Comparison of ENCODE assay signal across 18 cellular contexts in the genomic region with DNA sequence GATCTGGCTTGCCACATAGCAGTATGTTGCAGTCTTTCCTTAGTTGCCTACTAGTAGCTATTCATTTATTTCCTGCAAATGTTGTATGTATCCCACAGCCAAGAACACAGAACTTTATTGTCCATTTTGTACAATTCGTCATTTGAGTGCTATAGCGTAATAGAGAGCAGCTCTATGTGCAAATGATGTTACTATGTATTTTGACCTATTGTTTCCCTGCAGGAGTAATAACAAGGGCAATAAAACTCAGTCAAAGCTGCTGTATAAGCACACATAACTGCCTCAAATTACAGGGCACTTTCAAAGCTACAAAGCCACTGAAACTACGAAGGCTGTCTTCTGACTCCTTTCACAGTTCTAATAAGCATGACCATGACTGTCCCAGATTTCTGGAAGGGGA. TPM values are rescaled to one million over a fixed set of nuclear protein-coding genes. Genes with fewer than 3 reads are reported as not detected.
DNase-seq lines count a peak whose midpoint lies in the region; ATAC-seq, FAIRE-seq and TF ChIP-seq lines count a peak whose summit lies in the region.
"Had no signal": no experiment of that assay in that cellular context is flagged by ENCODE, and none has a peak within 500 bp of the region (broad histone marks: within the 10 kb centered on the region; RNA-seq: fewer than 3 reads in every experiment).

No MANE protein-coding gene starts in this region.

- H3K9me2 ChIP-seq in hepatocyte (replicated peaks; ENCODE audit: insufficient read depth), result no peaks in the 10 kb centered on the region

- H3K27me3 ChIP-seq in SJCRH30 (no peaks in the 10 kb centered on the region), hepatocyte (no peaks in the 10 kb centered on the region), small intestine (ENCODE audit: control insufficient read depth in 2 of 2, insufficient read depth in 2 of 2, low read length in 2 of 2) (no peaks in the 10 kb centered on the region)

- H3K4me1 ChIP-seq in SJCRH30 (no peaks in the 10 kb centered on the region), hepatocyte (ENCODE audit: insufficient read depth) (no peaks in the 10 kb centered on the region), small intestine (ENCODE audit: control insufficient read depth in 2 of 2, insufficient read depth in 1 of 2, low read depth in 1 of 2, low read length in 1 of 2) (no peaks in the 10 kb centered on the region)
- H3K4me1 ChIP-seq: Caco-2 had no signal

- TF ChIP-seq CTCF in hepatocyte (IDR thresholded peaks at IDR 0.05; ENCODE audit: poor library complexity), result no peak

- H3K9me3 ChIP-seq in SJCRH30 (replicated peaks) (no peaks in the 10 kb centered on the region), hepatocyte (ENCODE audit: low read depth) (no peaks in the 10 kb centered on the region), small intestine (ENCODE audit: control insufficient read depth, low read depth) (no peaks in the 10 kb centered on the region)
- H3K9me3 ChIP-seq: Caco-2 had no signal

- no peak overlapping the region for H3K4me2 ChIP-seq in hepatocyte
- H3K4me2 ChIP-seq: GM23338 had no signal

- H3K36me3 ChIP-seq in SJCRH30, result no peaks in the 10 kb centered on the region
- H3K36me3 ChIP-seq in hepatocyte (replicated peaks; ENCODE audit: insufficient read depth, low read depth), result no peaks in the 10 kb centered on the region
- no peaks in the 10 kb centered on the region for H3K36me3 ChIP-seq in small intestine (ENCODE audit: control insufficient read depth in 2 of 2, insufficient read depth in 2 of 2, low read length in 2 of 2)

- no peak overlapping the region for H2AFZ ChIP-seq in hepatocyte
- H2AFZ ChIP-seq: GM23338 had no signal

- H4K20me1 ChIP-seq in hepatocyte (ENCODE audit: insufficient read depth, poor library complexity, severe bottlenecking), result no peaks in the 10 kb centered on the region

- FAIRE-seq in small intestine (lab: Jason Lieb, UNC), result no peak
- FAIRE-seq: GM12878, GM18507 had no signal

- H3K27ac ChIP-seq in SJCRH30, result peak overlapping the region; percentile 22; the same call in 1 of the 2 replicates
- H3K27ac ChIP-seq in hepatocyte, result peak overlapping the region; percentile 49
- H3K27ac ChIP-seq in small intestine (ENCODE audit: low read depth in 1 of 2, low read length in 1 of 2), result no peak overlapping the region
- H3K27ac ChIP-seq: 22Rv1, HL-60 had no signal

- ATAC-seq in GM19455 (IDR thresholded peaks at IDR 0.05; ENCODE audit: unreplicated experiment), result no peak
- ATAC-seq: GM12878, GM23338 had no signal

- no peaks in the 10 kb centered on the region for H3K79me2 ChIP-seq in hepatocyte

- 47% methylated on average over 3 of the region's 3 CpGs for WGBS in hepatocyte (ENCODE audit: low lambda C conversion rate, missing lambda C conversion rate)
- 13 to 65% (median 39%) methylated on average over 3 of the region's 3 CpGs for WGBS in small intestine, 3 donors

- peak; percentile 21 for DNase-seq in DMS153 (lab: John Stamatoyannopoulos, UW)
- DNase-seq in DMS153 treated with DMSO at 0.1 percent for 48 hours (lab: John Stamatoyannopoulos, UW; ENCODE audit: unreplicated experiment), result no peak
- peak in 1 of 2 experiments; percentile 29 for DNase-seq in SJCRH30
- no peak for DNase-seq in hepatocyte (ENCODE audit: low spot score)
- DNase-seq in small intestine, result peak; percentile 0
- DNase-seq in globus pallidus (ENCODE audit: low spot score), result no peak
- no peak for DNase-seq in stimulated activated naive CD4-positive, alpha-beta T cell (lab: John Stamatoyannopoulos, UW)
- DNase-seq: Caco-2; CD8-positive, alpha-beta memory T cell; H7 had no signal

- no peak overlapping the region for H3K4me3 ChIP-seq in SJCRH30
- no peak overlapping the region for H3K4me3 ChIP-seq in hepatocyte
- no peak overlapping the region for H3K4me3 ChIP-seq in small intestine (ENCODE audit: low read depth in 1 of 2, low read length in 2 of 2)
- H3K4me3 ChIP-seq: GM12878, GM23338 had no signal

RNA-seq across cellular contexts. Expression of gene NRK, which starts 48.1 kb away (rescaled TPM):
- total RNA-seq in SJCRH30 (2014; rRNA removed; shearing (Covaris generic)), result 23.7 and 27.7 TPM in 2 replicates
- total RNA-seq in hepatocyte, result 9.1 and 12.0 TPM in 2 replicates
- polyA plus RNA-seq in hepatocyte, result 2.2 and 4.6 TPM in 2 replicates
- polyA plus RNA-seq in small intestine, result under 1 TPM in 1 of 3 donors, not detected in 2; 0.06 TPM
- total RNA-seq: A673; CD8-positive, alpha-beta memory T cell had no signal
- polyA plus RNA-seq: CD14-positive monocyte; CD8-positive, alpha-beta memory T cell; GM12878 had no signal

Comparison
In these comparisons a context has a peak if more than half of its experiments do, and no peak if none do; other contexts are left out.
1. DNase-seq: peak in DMS153 (single experiment) and small intestine (single experiment); none in DMS153 treated with DMSO at 0.1 percent for 48 hours (single experiment), hepatocyte (single experiment), globus pallidus (single experiment) and stimulated activated naive CD4-positive, alpha-beta T cell (0 of 6).
2. H3K27ac ChIP-seq: peak in SJCRH30 (single experiment) and hepatocyte (single experiment); none in small intestine (0 of 2).